ENCODE assay signal across 8 cellular contexts in the genomic region with DNA sequence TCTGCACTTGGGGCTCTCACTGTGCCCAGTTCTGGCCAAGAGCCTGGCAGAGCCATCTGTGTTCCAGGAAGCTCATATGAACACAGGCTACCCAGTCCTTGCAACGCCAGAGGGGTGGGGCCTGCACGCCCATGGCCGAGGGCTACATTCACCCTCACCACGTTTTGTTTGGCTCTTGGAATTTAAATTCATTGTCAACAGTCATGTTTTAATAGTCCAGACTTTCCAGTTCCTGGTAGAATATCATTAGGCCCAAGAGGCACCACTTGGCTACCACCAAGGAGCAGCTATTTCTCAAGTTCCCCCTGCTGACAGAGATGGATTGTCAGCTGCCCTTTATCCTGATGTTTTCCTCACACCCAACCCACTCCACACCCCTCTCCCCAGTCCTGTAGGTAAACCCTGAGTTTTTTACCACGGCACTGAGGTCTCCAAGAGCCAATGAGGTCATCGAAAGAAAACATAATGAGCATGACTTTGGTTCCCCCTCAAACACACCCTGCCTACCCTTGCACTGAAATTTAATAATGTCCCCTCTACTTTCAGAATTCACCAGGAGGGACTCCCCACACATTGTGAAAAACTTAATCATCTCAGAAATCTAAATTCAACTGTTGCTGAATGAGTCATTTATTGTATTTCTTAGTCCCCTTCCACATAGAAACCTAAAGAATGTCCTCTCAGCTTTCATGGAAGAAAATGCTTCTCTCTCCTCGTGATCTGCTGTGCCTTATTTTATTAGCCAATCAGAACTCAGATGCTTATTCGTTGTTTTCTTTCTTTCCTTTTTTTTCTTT.
DNase-seq lines count a peak whose midpoint lies in the region; ATAC-seq, FAIRE-seq and TF ChIP-seq lines count a peak whose summit lies in the region.

No MANE protein-coding gene starts in this region.

- no peaks in the 10 kb centered on the region for H3K36me3 ChIP-seq in WERI-Rb-1

- DNase-seq in EH (ENCODE audit: low read depth): peak; percentile 85
- no peak for DNase-seq in HEK293T (ENCODE audit: extremely low spot score)
- DNase-seq in amniotic stem cell (lab: John Stamatoyannopoulos, UW): peak; percentile 10
- peak; percentile 33 for DNase-seq in medulla oblongata (ENCODE audit: extremely low spot score)
- no peak for DNase-seq in WERI-Rb-1
- no peak for DNase-seq in GM19239 (ENCODE audit: insufficient read length, low spot score)
- DNase-seq in H54 (ENCODE audit: insufficient read length, low spot score): no peak

- no peak overlapping the region for H3K27ac ChIP-seq in WERI-Rb-1

- POLR2A ChIA-PET in HEK293T (lab: Yijun Ruan, JAX): interaction anchor here (1.4 kb wide), 1 partner anchor 15 kb away, joined by 5 read pairs; no protein-coding TSS in a partner anchor

- TF ChIP-seq CTCF in WERI-Rb-1 (IDR thresholded peaks at IDR 0.05; ENCODE audit: low read depth, low read length): no peak

- no peak overlapping the region for H3K4me3 ChIP-seq in WERI-Rb-1 (ENCODE audit: low read depth, low read length)

- no peak for TF ChIP-seq POLR2A in H54 (IDR thresholded peaks at IDR 0.05; ENCODE audit: low read depth, low read length)

- FAIRE-seq in GM19239 (lab: Jason Lieb, UNC): no peak
- FAIRE-seq in H54 (lab: Jason Lieb, UNC): no peak

- no peak for ATAC-seq in HG03457 (IDR thresholded peaks at IDR 0.05; ENCODE audit: unreplicated experiment)

- CTCF ChIA-PET in HEK293T (lab: Yijun Ruan, JAX): no interaction called here

- no peaks in the 10 kb centered on the region for H3K27me3 ChIP-seq in WERI-Rb-1 (ENCODE audit: insufficient read depth, low read depth, severe bottlenecking)

- no peaks in the 10 kb centered on the region for H3K9me3 ChIP-seq in WERI-Rb-1 (ENCODE audit: severe bottlenecking)

TF ChIP-seq in HEK293T, 16 proteins besides CTCF, POLR2A, EP300 and RAD21:
- TF ChIP-seq, protein P1, sequence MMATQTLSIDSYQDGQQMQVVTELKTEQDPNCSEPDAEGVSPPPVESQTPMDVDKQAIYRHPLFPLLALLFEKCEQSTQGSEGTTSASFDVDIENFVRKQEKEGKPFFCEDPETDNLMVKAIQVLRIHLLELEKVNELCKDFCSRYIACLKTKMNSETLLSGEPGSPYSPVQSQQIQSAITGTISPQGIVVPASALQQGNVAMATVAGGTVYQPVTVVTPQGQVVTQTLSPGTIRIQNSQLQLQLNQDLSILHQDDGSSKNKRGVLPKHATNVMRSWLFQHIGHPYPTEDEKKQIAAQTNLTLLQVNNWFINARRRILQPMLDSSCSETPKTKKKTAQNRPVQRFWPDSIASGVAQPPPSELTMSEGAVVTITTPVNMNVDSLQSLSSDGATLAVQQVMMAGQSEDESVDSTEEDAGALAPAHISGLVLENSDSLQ (IDR thresholded peaks at IDR 0.05): peak; percentile 54
- no peak for TF ChIP-seq ARNT (IDR thresholded peaks at IDR 0.05)

Comparison
In these comparisons a context has a peak if more than half of its experiments do, and no peak if none do; other contexts are left out.
1. DNase-seq: peak in EH (single experiment), amniotic stem cell (single experiment) and medulla oblongata (single experiment); none in HEK293T (single experiment), WERI-Rb-1 (single experiment), GM19239 (single experiment) and H54 (single experiment).